21 cellular contexts compared by ENCODE assay signal in the genomic region with DNA sequence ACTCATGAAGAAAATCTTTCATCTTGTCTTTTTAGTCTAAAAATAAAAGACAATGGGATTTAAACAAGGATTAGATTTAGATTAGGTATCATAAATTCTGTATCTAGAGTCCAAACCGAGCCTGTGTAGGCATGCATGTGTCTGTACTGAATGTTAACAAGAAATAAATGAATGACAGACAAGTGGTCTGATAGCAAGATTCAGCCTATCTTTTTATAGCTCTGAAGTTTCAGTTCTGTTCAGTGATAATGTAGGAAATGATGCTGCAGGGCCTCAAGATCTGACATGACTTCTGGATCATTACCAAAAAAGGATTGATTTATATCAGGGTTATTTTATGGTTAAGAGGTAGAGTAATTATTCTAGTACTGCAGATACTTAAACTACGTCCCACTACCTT.
"Had no signal": no experiment of that assay in that cellular context is flagged by ENCODE, and none has a peak within 500 bp of the region (broad histone marks: within the 10 kb centered on the region; RNA-seq: fewer than 3 reads in every experiment).

No MANE protein-coding gene starts in this region.

- H3K4me3 ChIP-seq: adrenal gland, breast epithelium, coronary artery, lung, smooth muscle cell, testis, upper lobe of left lung had no signal

- H3K27me3 ChIP-seq: adrenal gland, breast epithelium, testis, upper lobe of left lung had no signal

- DNase-seq: activated CD4-positive, alpha-beta T cell treated with anti-CD3 and anti-CD28 coated beads, Interleukin-2, amount 50 U/mL, for 48 hours; activated gamma-delta T cell treated with Interleukin-2 at 50 U/mL for 16 hours; activated T-cell treated with anti-CD3 and anti-CD28 coated beads for 4 hours; adrenal gland; effector CD4-positive, alpha-beta T cell; head of caudate nucleus; kidney; nephron progenitor cell; nucleus accumbens; stimulated activated CD4-positive, alpha-beta T cell treated with anti-CD3 and anti-CD28 coated beads, Interleukin-4, amount 100 ng/mL, for 24 hours; testis; upper lobe of left lung had no signal

- H3K27ac ChIP-seq: adrenal gland, breast epithelium, coronary artery, testis, upper lobe of left lung, VCaP had no signal

- ATAC-seq: activated naive CD4-positive, alpha-beta T cell treated with anti-CD3 and anti-CD28 coated beads, Interleukin-2, amount 50 U/mL, for 72 hours; left lobe of liver; sciatic nerve; stimulated activated effector memory CD8-positive, alpha-beta T cell treated with anti-CD3 and anti-CD28 coated beads, Interleukin-12 subunit alpha, Interleukin-12 subunit beta, amount 100 ng/mL, for 72 hours had no signal
